In genomic region chr5:140112685-140113179, GRCh38 we compare ENCODE assay signal across 1 cellular context.
TF ChIP-seq lines count a peak whose summit lies in the region.

No MANE protein-coding gene starts in this region.

TF ChIP-seq in IMR-90, 13 proteins besides CTCF, POLR2A, EP300 and RAD21:
- TF ChIP-seq ELK1 (IDR thresholded peaks at IDR 0.05; ENCODE audit: borderline replicate concordance, low read depth, low read length) (no peak), RCOR1 (IDR thresholded peaks at IDR 0.05; ENCODE audit: insufficient replicate concordance, low read length) (no peak), USF2 (IDR thresholded peaks at IDR 0.05; ENCODE audit: low read depth, low read length) (no peak), MAZ (IDR thresholded peaks at IDR 0.05; ENCODE audit: borderline replicate concordance, low read depth, low read length) (no peak), CHD1 (IDR thresholded peaks at IDR 0.05; ENCODE audit: low read depth, low read length) (no peak), RFX5 (IDR thresholded peaks at IDR 0.05; ENCODE audit: low read depth, low read length) (no peak), CEBPB (IDR thresholded peaks at IDR 0.05; ENCODE audit: low read depth, low read length) (no peak), MAFK (IDR thresholded peaks at IDR 0.05; ENCODE audit: low read depth, low read length) (no peak)
TF ChIP-seq in IMR-90: peak in this region for 0.
